10 cellular contexts compared by ENCODE assay signal in the genomic region with DNA sequence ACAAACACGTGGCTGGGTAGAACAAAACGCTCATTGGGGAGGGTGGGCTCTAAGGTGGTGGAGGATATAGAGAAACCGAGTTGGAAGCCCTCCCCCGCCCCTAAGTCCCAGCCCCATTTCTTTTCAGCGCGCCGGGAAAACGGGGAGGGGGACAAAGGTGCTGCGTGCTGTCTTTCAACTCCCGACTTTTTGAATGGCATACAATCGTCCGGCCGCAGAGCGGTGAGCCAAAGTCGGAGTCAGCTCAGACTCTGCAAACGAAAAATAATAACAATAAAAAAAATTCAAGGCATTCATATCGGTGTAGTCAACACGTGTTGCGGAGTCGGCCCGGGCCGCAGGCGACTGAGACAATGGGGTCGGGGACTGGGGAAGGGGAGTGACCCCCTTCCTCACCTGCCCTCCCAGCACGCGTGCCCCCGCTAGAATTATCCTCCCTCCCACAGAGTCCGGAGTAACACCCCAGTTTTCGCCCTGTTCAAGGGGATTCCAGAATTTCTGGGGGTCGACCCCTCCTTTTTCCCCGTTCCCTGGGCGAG. TPM values are rescaled to one million over a fixed set of nuclear protein-coding genes. Genes with fewer than 3 reads are reported as not detected.
DNase-seq lines count a peak whose midpoint lies in the region; ATAC-seq and TF ChIP-seq lines count a peak whose summit lies in the region.
"Had no signal": no experiment of that assay in that cellular context is flagged by ENCODE, and none has a peak within 500 bp of the region (broad histone marks: within the 10 kb centered on the region; RNA-seq: fewer than 3 reads in every experiment).

No MANE protein-coding gene starts in this region.

- H3K27me3 ChIP-seq in ACC112 (ENCODE audit: insufficient read depth, low read length) (peaks cover 81% of the 10 kb centered on the region), GM23338 (ENCODE audit: insufficient read depth) (no peaks in the 10 kb centered on the region), PC-9 (ENCODE audit: insufficient read depth, low read depth) (no peaks in the 10 kb centered on the region)

- peak overlapping the region; percentile 82 for H3K4me3 ChIP-seq in ACC112 (ENCODE audit: low read depth, low read length)
- H3K4me3 ChIP-seq in GM23338 = peak overlapping the region; percentile 78
- H3K4me3 ChIP-seq in WI38 (ENCODE audit: low read depth, low read length) = peak overlapping the region; percentile 86
- H3K4me3 ChIP-seq in PC-9 = no peak overlapping the region
- H3K4me3 ChIP-seq: body of pancreas had no signal

- H3K9me3 Mint-ChIP-seq in GM23338 = peaks cover 3% of the 10 kb centered on the region; the same call in 2 of the 3 replicates
- peaks cover 0 to 1% (median 0%) of the 10 kb centered on the region in 6 donors for H3K9me3 Mint-ChIP-seq in immature natural killer cell

- H3K4me3 Mint-ChIP-seq in GM23338 = peak overlapping the region; percentile 90
- H3K4me3 Mint-ChIP-seq in immature natural killer cell = peak overlapping the region in 3 of 5 donors; percentile 1 to 59 (median 5)

- H3K4me1 ChIP-seq in ACC112 (ENCODE audit: control insufficient read depth, insufficient read depth, low read length, unreplicated experiment) (no peaks in the 10 kb centered on the region), GM23338 (ENCODE audit: insufficient read depth) (peaks cover 40% of the 10 kb centered on the region), PC-9 (replicated peaks; ENCODE audit: insufficient read depth) (peaks cover 10% of the 10 kb centered on the region)

- H3K9me2 ChIP-seq in GM23338 (ENCODE audit: insufficient read depth) (no peaks in the 10 kb centered on the region), PC-9 (ENCODE audit: insufficient read depth) (no peaks in the 10 kb centered on the region)

- ATAC-seq in GM23338 (peak; percentile 30), HG03196 (IDR thresholded peaks at IDR 0.05; ENCODE audit: unreplicated experiment) (no peak)
- ATAC-seq: body of pancreas had no signal

- no peaks in the 10 kb centered on the region for H3K9me3 ChIP-seq in PC-9 (ENCODE audit: insufficient read depth, low read depth)
- H3K9me3 ChIP-seq: body of pancreas had no signal

- H3K27me3 Mint-ChIP-seq in GM23338 (ENCODE audit: insufficient read depth, low read depth, poor library complexity) (peaks cover 31% of the 10 kb centered on the region), immature natural killer cell (ENCODE audit: low read depth in 3 of 3) (peaks cover 37 to 62% (median 41%) of the 10 kb centered on the region in 3 donors)

- intact Hi-C loops in PC-9 (cut with micrococcal nuclease; ENCODE audit: unreplicated experiment) = loop anchor here (5.0 kb wide), 1 partner anchor 43 kb away; no protein-coding TSS in a partner anchor

- POLR2A ChIA-PET in PC-9 (lab: Charles Lee; ENCODE audit: unreplicated experiment) = no interaction called here

- H3K27ac ChIP-seq in ACC112 (ENCODE audit: low read depth, low read length) (no peak overlapping the region), GM23338 (ENCODE audit: low read depth) (peak overlapping the region; percentile 99), PC-9 (no peak overlapping the region)
- H3K27ac ChIP-seq: body of pancreas had no signal

- BruUV-seq in PC-9 (replicated peaks; lab: Mats Ljungman, UMichigan) = no TSS peak

- peaks cover 11% of the 10 kb centered on the region for H3F3A ChIP-seq in GM23338 (replicated peaks; ENCODE audit: low read depth)
- H3F3A ChIP-seq in PC-9 (ENCODE audit: insufficient read depth, low read depth) = peaks cover 24% of the 10 kb centered on the region

- DNase-seq in GM23338 (ENCODE audit: low spot score) = peak; percentile 90
- DNase-seq in immature natural killer cell = no peak
- no peak for DNase-seq in PC-9
- no peak for DNase-seq in C1 segment of cervical spinal cord (lab: John Stamatoyannopoulos, UW)
- DNase-seq in epidermal melanocyte (ENCODE audit: insufficient read length, low spot score) = no peak
- DNase-seq: body of pancreas had no signal

- CTCF ChIA-PET in PC-9 (lab: Charles Lee) = no interaction called here

- H3K36me3 Mint-ChIP-seq in GM23338 (ENCODE audit: low read depth) (peaks cover 35% of the 10 kb centered on the region), immature natural killer cell (no peaks in the 10 kb centered on the region)

- peaks cover 39% of the 10 kb centered on the region for H3K4me1 Mint-ChIP-seq in GM23338
- H3K4me1 Mint-ChIP-seq in immature natural killer cell = peaks cover 32 to 35% of the 10 kb centered on the region in 2 donors

- H3K4me2 ChIP-seq in GM23338 (peak overlapping the region; percentile 83), PC-9 (no peak overlapping the region)

- H3K27ac Mint-ChIP-seq in GM23338 = peak overlapping the region; percentile 100
- H3K27ac Mint-ChIP-seq in immature natural killer cell = no peak overlapping the region

- H3K79me2 ChIP-seq in ACC112 (ENCODE audit: control insufficient read depth, insufficient read depth, low read length, unreplicated experiment) (peaks cover 26% of the 10 kb centered on the region), GM23338 (replicated peaks; ENCODE audit: insufficient read depth) (peaks cover 32% of the 10 kb centered on the region), PC-9 (ENCODE audit: low read depth) (peaks cover 30% of the 10 kb centered on the region)

- no peaks in the 10 kb centered on the region for H3K36me3 ChIP-seq in ACC112 (ENCODE audit: insufficient read depth, low read length)
- H3K36me3 ChIP-seq in GM23338 (ENCODE audit: insufficient read depth) = no peaks in the 10 kb centered on the region
- no peaks in the 10 kb centered on the region for H3K36me3 ChIP-seq in PC-9 (ENCODE audit: low read depth)

- H4K20me1 ChIP-seq in GM23338 (replicated peaks; ENCODE audit: insufficient read depth) (0 out of 2 replicates have a peak, but pooled peaks cover 4% of the 10 kb centered on the region), PC-9 (ENCODE audit: insufficient read depth) (no peaks in the 10 kb centered on the region; the same call in 1 of the 2 replicates)

- TF ChIP-seq CTCF in GM23338 (conservative IDR thresholded peaks at IDR 0.05; ENCODE audit: low read depth in 2 of 2) (no peak), WI38 (IDR thresholded peaks at IDR 0.05; ENCODE audit: low read depth, low read length) (no peak), PC-9 (conservative IDR thresholded peaks at IDR 0.05) (no peak)

- H2AFZ ChIP-seq in ACC112 (ENCODE audit: low read length, unreplicated experiment) (peak overlapping the region; percentile 6), GM23338 (no peak overlapping the region), PC-9 (no peak overlapping the region)

TF ChIP-seq in GM23338, 12 proteins besides CTCF, POLR2A, EP300 and RAD21 (continues in another document):
- TF ChIP-seq CREB1 (CRISPR knock-in tag; IDR thresholded peaks at IDR 0.05; ENCODE audit: low read depth) = peak; percentile 4; the same call in 1 of the 2 replicates
- TF ChIP-seq STAT1 (IDR thresholded peaks at IDR 0.05; ENCODE audit: unreplicated experiment) = no peak
- TF ChIP-seq EZH2 (IDR thresholded peaks at IDR 0.05; ENCODE audit: low read depth, unreplicated experiment) = no peak
- TF ChIP-seq EZH2phosphoT487 (IDR thresholded peaks at IDR 0.05; ENCODE audit: unreplicated experiment) = no peak
- TF ChIP-seq, protein P1, sequence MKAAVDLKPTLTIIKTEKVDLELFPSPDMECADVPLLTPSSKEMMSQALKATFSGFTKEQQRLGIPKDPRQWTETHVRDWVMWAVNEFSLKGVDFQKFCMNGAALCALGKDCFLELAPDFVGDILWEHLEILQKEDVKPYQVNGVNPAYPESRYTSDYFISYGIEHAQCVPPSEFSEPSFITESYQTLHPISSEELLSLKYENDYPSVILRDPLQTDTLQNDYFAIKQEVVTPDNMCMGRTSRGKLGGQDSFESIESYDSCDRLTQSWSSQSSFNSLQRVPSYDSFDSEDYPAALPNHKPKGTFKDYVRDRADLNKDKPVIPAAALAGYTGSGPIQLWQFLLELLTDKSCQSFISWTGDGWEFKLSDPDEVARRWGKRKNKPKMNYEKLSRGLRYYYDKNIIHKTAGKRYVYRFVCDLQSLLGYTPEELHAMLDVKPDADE (IDR thresholded peaks at IDR 0.05) = no peak

RNA-seq across cellular contexts. Expression of gene IGF2BP1, which starts 1.8 kb away (rescaled TPM):
- total RNA-seq in GM23338 (2014; rRNA removed; shearing (Covaris generic)) = 231 and 249 TPM in 2 replicates
- polyA plus RNA-seq in GM23338 (2016; fragmentation: Nextera tagmentation; extraction: Ambion mirVana) (66.1 and 68.6 TPM in 2 replicates), immature natural killer cell (not detected)
- 56.5 and 57.4 TPM in 2 replicates for total RNA-seq in PC-9 (2021)
- total RNA-seq: body of pancreas had no signal

RNA-seq across cellular contexts. Expression of gene GIP, which starts 27.0 kb away (rescaled TPM):
- not detected in 2 replicates for total RNA-seq in GM23338 (2014; rRNA removed; shearing (Covaris generic))
- polyA plus RNA-seq in GM23338 (2016; fragmentation: Nextera tagmentation; extraction: Ambion mirVana) (0.43 and 1.3 TPM in 2 replicates), immature natural killer cell (not detected)
- not detected in 2 replicates for total RNA-seq in PC-9 (2021)
- total RNA-seq: body of pancreas, lung microvascular endothelial cell had no signal

RNA-seq across cellular contexts. Expression of gene SNF8, which starts 50.8 kb away (rescaled TPM):
- 88.5 and 114 TPM in 2 replicates for total RNA-seq in GM23338 (2014; rRNA removed; shearing (Covaris generic))
- polyA plus RNA-seq in GM23338 (2016; fragmentation: Nextera tagmentation; extraction: Ambion mirVana) (103 and 113 TPM in 2 replicates), immature natural killer cell (100 to 1,000 TPM; 143 to 170 (median 148) TPM)
- total RNA-seq in PC-9 (2021) = 103 and 118 TPM in 2 replicates
